Comparison of ENCODE assay signal across 15 cellular contexts in the genomic region with DNA sequence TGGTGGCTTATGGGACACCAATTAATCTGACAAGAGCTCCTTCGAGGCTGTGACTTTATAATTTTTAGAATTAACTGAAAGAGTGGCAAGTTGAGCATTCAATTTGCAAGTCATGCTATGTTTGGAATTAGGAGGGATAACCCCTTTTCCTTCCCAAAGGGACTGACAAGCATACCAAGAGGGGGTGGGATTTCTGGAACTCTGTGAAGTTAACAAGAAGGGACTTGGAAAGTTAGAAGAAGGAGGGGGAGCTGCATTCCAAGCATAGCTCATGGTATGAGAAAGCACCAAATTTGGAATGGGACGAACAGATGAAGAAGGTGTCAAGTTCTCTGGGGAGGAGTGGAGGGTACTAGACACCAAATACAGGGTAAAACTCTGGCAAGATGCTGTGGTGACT. TPM values are rescaled to one million over a fixed set of nuclear protein-coding genes. Genes with fewer than 3 reads are reported as not detected.
A peak's percentile ranks its signal among the peaks of the same experiment; 100 is the strongest.
DNase-seq lines count a peak whose midpoint lies in the region; ATAC-seq, FAIRE-seq and TF ChIP-seq lines count a peak whose summit lies in the region.
"Had no signal": no experiment of that assay in that cellular context is flagged by ENCODE, and none has a peak within 500 bp of the region (broad histone marks: within the 10 kb centered on the region; RNA-seq: fewer than 3 reads in every experiment).

No MANE protein-coding gene starts in this region.

- H3K4me3 ChIP-seq in AG04449 (ENCODE audit: low read depth, low read length) (no peak overlapping the region), HUES48 (ENCODE audit: low read depth, low read length) (no peak overlapping the region), bronchial epithelial cell (ENCODE audit: low read depth, low read length) (no peak overlapping the region), kidney epithelial cell (ENCODE audit: low read depth, low read length) (no peak overlapping the region), lower leg skin (ENCODE audit: low read depth, poor library complexity, severe bottlenecking) (no peak overlapping the region)
- H3K4me3 ChIP-seq: BLaER1, hepatocyte, upper lobe of left lung had no signal

- H3K36me3 ChIP-seq in HUES48 (ENCODE audit: control insufficient read depth, insufficient read depth, low read length) (no peaks in the 10 kb centered on the region), bronchial epithelial cell (ENCODE audit: control insufficient read depth, insufficient read depth, low read length) (no peaks in the 10 kb centered on the region), kidney epithelial cell (ENCODE audit: control insufficient read depth, insufficient read depth, low read length) (no peaks in the 10 kb centered on the region)
- H3K36me3 ChIP-seq: BLaER1, upper lobe of left lung had no signal

- no peaks in the 10 kb centered on the region for H3K27me3 ChIP-seq in HUES48 (ENCODE audit: control insufficient read depth, insufficient read depth, low read length)
- no peaks in the 10 kb centered on the region for H3K27me3 ChIP-seq in bronchial epithelial cell (ENCODE audit: control insufficient read depth, insufficient read depth, low read length)
- no peaks in the 10 kb centered on the region for H3K27me3 ChIP-seq in kidney epithelial cell (ENCODE audit: control insufficient read depth, insufficient read depth, low read length)
- H3K27me3 ChIP-seq: BLaER1, hepatocyte, upper lobe of left lung had no signal

- peak overlapping the region; percentile 63 for H3K27ac ChIP-seq in HUES48 (ENCODE audit: low read depth, low read length)
- H3K27ac ChIP-seq: BLaER1, upper lobe of left lung had no signal

- 28 to 39% methylated on average over 2 of the region's 2 CpGs for WGBS in lower leg skin, 2 donors

- no peak for FAIRE-seq in bronchial epithelial cell (lab: Jason Lieb, UNC)
- FAIRE-seq: G401.6 had no signal

- ATAC-seq in GM18511 (IDR thresholded peaks at IDR 0.05; ENCODE audit: unreplicated experiment) (no peak), T-helper 17 cell (no peak)

- peak overlapping the region; percentile 19; the same call in 1 of the 2 replicates for H3K9ac ChIP-seq in HUES48 (ENCODE audit: low read depth, low read length)
- H3K9ac ChIP-seq: BLaER1 had no signal

- DNase-seq in AG04449 (ENCODE audit: low read depth, low spot score) (peak; percentile 92), bronchial epithelial cell (ENCODE audit: low read depth) (peak; percentile 69), kidney epithelial cell (ENCODE audit: low read depth) (peak; percentile 57), lower leg skin (ENCODE audit: low spot score in 2 of 2) (no peak), T-helper 17 cell (no peak)
- no peak for DNase-seq in activated CD8-positive, alpha-beta memory T cell treated with anti-CD3 and anti-CD28 coated beads, Interleukin-2, amount 50 U/mL, for 4 hours
- DNase-seq: NCI-H1694 treated with DMSO at 0.1 percent for 48 hours, upper lobe of left lung had no signal

- no peak overlapping the region for H3K27ac Mint-ChIP-seq in T-helper 17 cell
- H3K27ac Mint-ChIP-seq: activated naive CD8-positive, alpha-beta T cell; T-helper 1 cell treated with Interleukin-12 subunit alpha and Interleukin-12 subunit beta and Interleukin-4 antibody, amounts not matched to agents 30 μg/mL and 1 μg/mL, for 36 hours had no signal

- H3K36me3 Mint-ChIP-seq in T-helper 17 cell (ENCODE audit: low read depth): no peaks in the 10 kb centered on the region
- H3K36me3 Mint-ChIP-seq: activated naive CD8-positive, alpha-beta T cell had no signal

- intact Hi-C loops in lower leg skin (cut with DNase I; ENCODE audit: low total_unique reads): no loop called here

- no peaks in the 10 kb centered on the region for H3K9me3 ChIP-seq in HUES48 (ENCODE audit: control insufficient read depth, insufficient read depth, low read length)
- H3K9me3 ChIP-seq in T-helper 17 cell (ENCODE audit: control insufficient read depth, low read length, poor library complexity, severe bottlenecking): no peaks in the 10 kb centered on the region
- H3K9me3 ChIP-seq: BLaER1, upper lobe of left lung had no signal

- POLR2A ChIA-PET in AG04449 (lab: Yijun Ruan, JAX): interaction anchor here (0.6 to 1.0 kb wide), 3 partner anchors 12 to 28 kb away, joined by 3 to 4 read pairs (median 3); no protein-coding TSS in a partner anchor

- TF ChIP-seq CTCF in AG04449 (IDR thresholded peaks at IDR 0.05; ENCODE audit: insufficient read depth, low read length, missing control alignments) (no peak), bronchial epithelial cell (IDR thresholded peaks at IDR 0.05; ENCODE audit: insufficient read depth, low read length, severe bottlenecking) (no peak), kidney epithelial cell (IDR thresholded peaks at IDR 0.05; ENCODE audit: insufficient read depth, low read length, poor library complexity, severe bottlenecking) (no peak), lower leg skin (IDR thresholded peaks at IDR 0.05) (no peak)

- CTCF ChIA-PET in AG04449 (lab: Yijun Ruan, JAX): interaction anchor here (0.8 to 2.0 kb wide), 4 partner anchors 8 to 132 kb away, joined by 3 to 9 read pairs (median 5); a partner anchor contains a TSS

- no peak for TF ChIP-seq POLR2A in lower leg skin (IDR thresholded peaks at IDR 0.05)

- peaks cover 40% of the 10 kb centered on the region for H3K4me1 ChIP-seq in HUES48 (ENCODE audit: control insufficient read depth, insufficient read depth, low read length)

- no peak overlapping the region for H3K4me3 Mint-ChIP-seq in T-helper 17 cell
- H3K4me3 Mint-ChIP-seq: activated naive CD8-positive, alpha-beta T cell; T-helper 1 cell treated with Interleukin-12 subunit alpha and Interleukin-12 subunit beta and Interleukin-4 antibody, amounts not matched to agents 30 μg/mL and 1 μg/mL, for 36 hours had no signal

- H3K4me1 Mint-ChIP-seq in T-helper 17 cell: no peaks in the 10 kb centered on the region

- peaks cover 59% of the 10 kb centered on the region for H3K27me3 Mint-ChIP-seq in T-helper 17 cell

RNA-seq across cellular contexts. Expression of a gene that starts 8.9 kb away (rescaled TPM):
- 1.3 and 5.0 TPM in 2 replicates for total RNA-seq in bronchial epithelial cell
- total RNA-seq in kidney epithelial cell: 10.1 and 19.3 TPM in 2 replicates
- 1 to 10 TPM; 1.2 to 3.6 (median 2.6) TPM for total RNA-seq in lower leg skin
- total RNA-seq in T-helper 17 cell: not detected

Comparison
In these comparisons a context has a peak if more than half of its experiments do, and no peak if none do; other contexts are left out.
1. DNase-seq: peak in AG04449 (single experiment), bronchial epithelial cell (single experiment) and kidney epithelial cell (single experiment); none in activated CD8-positive, alpha-beta memory T cell treated with anti-CD3 and anti-CD28 coated beads, Interleukin-2, amount 50 U/mL, for 4 hours (single experiment), lower leg skin (0 of 2) and T-helper 17 cell (0 of 3).